22 cellular contexts compared by ENCODE assay signal in the genomic region with DNA sequence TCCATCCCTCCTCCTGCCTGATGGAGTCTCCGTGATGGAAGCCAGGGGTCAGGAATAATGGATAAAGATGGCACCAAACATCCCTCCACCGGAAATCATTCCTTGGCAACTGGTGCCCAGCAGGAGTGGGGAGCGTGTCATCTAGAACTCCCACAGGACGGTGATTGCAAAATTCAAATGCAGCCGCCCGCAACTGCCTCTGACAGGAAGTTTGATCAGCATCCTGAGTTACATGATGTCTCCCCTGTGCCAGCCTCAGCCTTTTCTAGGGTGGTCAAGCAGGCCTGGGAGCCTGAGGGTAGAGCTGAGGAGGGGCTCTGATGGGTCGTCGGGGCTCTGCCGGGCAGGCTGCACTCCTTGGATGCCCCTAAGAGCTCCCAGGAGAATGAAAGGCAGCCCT. TPM values are rescaled to one million over a fixed set of nuclear protein-coding genes. Genes with fewer than 3 reads are reported as not detected.
DNase-seq lines count a peak whose midpoint lies in the region; ATAC-seq and TF ChIP-seq lines count a peak whose summit lies in the region.
"Had no signal": no experiment of that assay in that cellular context is flagged by ENCODE, and none has a peak within 500 bp of the region (broad histone marks: within the 10 kb centered on the region; RNA-seq: fewer than 3 reads in every experiment).

No MANE protein-coding gene starts in this region.

- DNase-seq in MG63 = peak; percentile 74
- DNase-seq in choroid plexus epithelial cell (ENCODE audit: low read depth) = peak; percentile 10
- no peak for DNase-seq in omental fat pad (ENCODE audit: low spot score)
- DNase-seq in naive thymus-derived CD8-positive, alpha-beta T cell = no peak
- no peak for DNase-seq in tibial artery
- DNase-seq: activated naive CD4-positive, alpha-beta T cell treated with anti-CD3 and anti-CD28 coated beads, Interleukin-2, amount 10 ng/mL, durations not matched to agents 7 days and 5 days; KBM-7; left cardiac atrium; NCI-H1417; SHP77 treated with DMSO at 0.1 percent for 48 hours; sigmoid colon; stimulated activated CD4-positive, alpha-beta T cell treated with anti-CD3 and anti-CD28 coated beads, Interleukin-4, amount 100 ng/mL, for 1 hour; T-helper 2 cell; testis had no signal

- no peak overlapping the region for H3K27ac Mint-ChIP-seq in naive thymus-derived CD8-positive, alpha-beta T cell
- H3K27ac Mint-ChIP-seq: activated naive CD4-positive, alpha-beta T cell treated with anti-CD3 and anti-CD28 coated beads, Interleukin-2, amount 10 ng/mL, durations not matched to agents 7 days and 5 days; mesothelial cell of epicardium had no signal

- H3K4me3 Mint-ChIP-seq in naive thymus-derived CD8-positive, alpha-beta T cell = no peak overlapping the region
- H3K4me3 Mint-ChIP-seq: activated naive CD4-positive, alpha-beta T cell treated with anti-CD3 and anti-CD28 coated beads, Interleukin-2, amount 10 ng/mL, durations not matched to agents 7 days and 5 days; mesothelial cell of epicardium had no signal

- H3K4me1 ChIP-seq in BLaER1 treated with 17β-estradiol and CSF1 and Interleukin-3, amounts not matched to agents 10 nM and 100 nM = peaks cover 24 to 66% (median 51%) of the 10 kb centered on the region in 10 experiments
- H3K4me1 ChIP-seq in tibial artery = no peaks in the 10 kb centered on the region
- H3K4me1 ChIP-seq: sigmoid colon, testis had no signal

- H3K4me3 ChIP-seq in BLaER1 treated with 17β-estradiol and CSF1 and Interleukin-3, amounts not matched to agents 10 nM and 100 nM = peak overlapping the region in 5 of 10 experiments; percentile 1 to 44 (median 20); a peak in 6 of 20 replicates
- H3K4me3 ChIP-seq in MG63 (no peak overlapping the region), choroid plexus epithelial cell (ENCODE audit: low read depth, low read length) (no peak overlapping the region), tibial artery (no peak overlapping the region)
- H3K4me3 ChIP-seq: dorsolateral prefrontal cortex, sigmoid colon, testis had no signal

- H3K4me2 ChIP-seq in BLaER1 treated with 17β-estradiol and CSF1 and Interleukin-3, amounts not matched to agents 10 nM and 100 nM = peak overlapping the region; percentile 63 to 94 (median 87)

- peak overlapping the region in 10 of 11 experiments; percentile 42 to 97 (median 92); a peak in 20 of 22 replicates for H3K27ac ChIP-seq in BLaER1 treated with 17β-estradiol and CSF1 and Interleukin-3, amounts not matched to agents 10 nM and 100 nM
- H3K27ac ChIP-seq in tibial artery = no peak overlapping the region
- H3K27ac ChIP-seq: C4-2B, HL-60, sigmoid colon, testis had no signal

- peaks cover 0 to 5% (median 0%) of the 10 kb centered on the region in 11 experiments; a peak in 2 of 22 replicates for H3K9me3 ChIP-seq in BLaER1 treated with 17β-estradiol and CSF1 and Interleukin-3, amounts not matched to agents 10 nM and 100 nM (replicated peaks in 1 of 11)
- H3K9me3 ChIP-seq in MG63 (no peaks in the 10 kb centered on the region), tibial artery (no peaks in the 10 kb centered on the region)
- H3K9me3 ChIP-seq: sigmoid colon, testis had no signal

- H4K20me1 ChIP-seq in BLaER1 treated with 17β-estradiol and CSF1 and Interleukin-3, amounts not matched to agents 10 nM and 100 nM = no peaks in the 10 kb centered on the region

- intact Hi-C loops in tibial artery (cut with DNase I; ENCODE audit: low total_unique reads) = no loop called here

- no peaks in the 10 kb centered on the region for H3K36me3 Mint-ChIP-seq in naive thymus-derived CD8-positive, alpha-beta T cell
- H3K36me3 Mint-ChIP-seq: activated naive CD4-positive, alpha-beta T cell treated with anti-CD3 and anti-CD28 coated beads, Interleukin-2, amount 10 ng/mL, durations not matched to agents 7 days and 5 days; mesothelial cell of epicardium had no signal

- H3K36me3 ChIP-seq in BLaER1 treated with 17β-estradiol and CSF1 and Interleukin-3, amounts not matched to agents 10 nM and 100 nM = no peaks in the 10 kb centered on the region
- no peaks in the 10 kb centered on the region for H3K36me3 ChIP-seq in MG63
- no peaks in the 10 kb centered on the region for H3K36me3 ChIP-seq in tibial artery
- H3K36me3 ChIP-seq: sigmoid colon had no signal

- H3K27me3 ChIP-seq in BLaER1 treated with 17β-estradiol and CSF1 and Interleukin-3, amounts not matched to agents 10 nM and 100 nM = no peaks in the 10 kb centered on the region
- H3K27me3 ChIP-seq in MG63 (no peaks in the 10 kb centered on the region), tibial artery (no peaks in the 10 kb centered on the region)
- H3K27me3 ChIP-seq: dorsolateral prefrontal cortex, testis had no signal

- POLR2A ChIA-PET in naive thymus-derived CD8-positive, alpha-beta T cell (lab: Charles Lee) = no interaction called here

- H3K9me3 Mint-ChIP-seq in naive thymus-derived CD8-positive, alpha-beta T cell = no peaks in the 10 kb centered on the region
- H3K9me3 Mint-ChIP-seq: activated naive CD4-positive, alpha-beta T cell treated with anti-CD3 and anti-CD28 coated beads, Interleukin-2, amount 10 ng/mL, durations not matched to agents 7 days and 5 days; mesothelial cell of epicardium had no signal

- H3K9ac ChIP-seq in BLaER1 treated with 17β-estradiol and CSF1 and Interleukin-3, amounts not matched to agents 10 nM and 100 nM = peak overlapping the region in 10 of 11 experiments; percentile 15 to 84 (median 76); a peak in 19 of 22 replicates

- H3K27me3 Mint-ChIP-seq in naive thymus-derived CD8-positive, alpha-beta T cell = peaks cover 8 to 45% (median 23%) of the 10 kb centered on the region in 5 donors

- peak; percentile 30 for ATAC-seq in omental fat pad (ENCODE audit: low FRiP score)
- ATAC-seq in naive thymus-derived CD8-positive, alpha-beta T cell = no peak
- ATAC-seq in HG02884 (IDR thresholded peaks at IDR 0.05; ENCODE audit: unreplicated experiment) = no peak
- ATAC-seq in GM18867 (IDR thresholded peaks at IDR 0.05; ENCODE audit: unreplicated experiment) = no peak
- ATAC-seq: esophagus mucosa had no signal

- TF ChIP-seq CTCF in choroid plexus epithelial cell (conservative IDR thresholded peaks at IDR 0.05; ENCODE audit: low read depth, low read length) (no peak), omental fat pad (IDR thresholded peaks at IDR 0.05) (no peak), tibial artery (IDR thresholded peaks at IDR 0.05) (no peak)

- peaks cover 0 to 2% (median 0%) of the 10 kb centered on the region in 4 donors for H3K4me1 Mint-ChIP-seq in naive thymus-derived CD8-positive, alpha-beta T cell
- H3K4me1 Mint-ChIP-seq: activated naive CD4-positive, alpha-beta T cell treated with anti-CD3 and anti-CD28 coated beads, Interleukin-2, amount 10 ng/mL, durations not matched to agents 7 days and 5 days; mesothelial cell of epicardium had no signal

RNA-seq across cellular contexts. Expression of gene GSG1L, which starts 52.8 kb away (rescaled TPM):
- 0.91 and 7.3 TPM in 2 replicates for total RNA-seq in MG63 (2014; rRNA removed; shearing (Covaris generic); ENCODE audit: low replicate concordance)
- not detected for total RNA-seq in omental fat pad
- not detected for total RNA-seq in naive thymus-derived CD8-positive, alpha-beta T cell
- polyA plus RNA-seq in naive thymus-derived CD8-positive, alpha-beta T cell = not detected
- total RNA-seq: esophagus mucosa had no signal

Comparison
In these comparisons a context has a peak if more than half of its experiments do, and no peak if none do; other contexts are left out.
1. H3K27ac ChIP-seq: peak in BLaER1 treated with 17β-estradiol and CSF1 and Interleukin-3, amounts not matched to agents 10 nM and 100 nM (10 of 11); none in tibial artery (0 of 2).
2. DNase-seq: peak in MG63 (single experiment) and choroid plexus epithelial cell (single experiment); none in omental fat pad (single experiment), naive thymus-derived CD8-positive, alpha-beta T cell (0 of 10) and tibial artery (0 of 2).